Comparison of ENCODE assay signal across 20 cellular contexts in the genomic region with DNA sequence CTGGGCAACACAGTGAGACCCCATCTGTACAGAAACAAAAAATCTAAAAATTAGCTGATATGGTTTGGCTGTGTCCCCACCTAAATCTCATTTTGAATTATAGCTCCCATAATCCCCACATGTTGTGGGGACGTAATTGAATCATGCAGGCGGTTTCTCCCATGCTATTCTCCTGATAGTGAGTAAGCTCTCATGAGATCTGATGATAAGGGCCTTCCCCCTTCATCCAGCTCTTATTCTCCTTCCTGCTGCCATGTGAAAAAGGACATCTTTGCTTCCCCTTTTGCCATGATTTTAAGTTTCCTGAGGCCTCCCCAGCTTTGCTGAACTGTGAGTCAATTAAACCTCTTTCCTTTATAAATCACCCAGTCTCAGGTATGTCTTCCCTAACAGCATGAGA.
"Had no signal": no experiment of that assay in that cellular context is flagged by ENCODE, and none has a peak within 500 bp of the region (broad histone marks: within the 10 kb centered on the region; RNA-seq: fewer than 3 reads in every experiment).

No MANE protein-coding gene starts in this region.

- H3K9me3 ChIP-seq: stomach, vagina had no signal

- ATAC-seq: left cardiac atrium, sciatic nerve had no signal

- H3K27ac Mint-ChIP-seq: activated CD4-positive, alpha-beta memory T cell treated with anti-CD3 and anti-CD28 coated beads, Interleukin-2, amount 10 ng/mL, durations not matched to agents 7 days and 5 days; activated naive CD4-positive, alpha-beta T cell treated with anti-CD3 and anti-CD28 coated beads, Interleukin-2, amount 10 ng/mL, durations not matched to agents 7 days and 5 days; activated T-cell treated with anti-CD3 and anti-CD28 coated beads, Interleukin-2, amount 50 U/mL, for 24 hours; nephron had no signal

- H3K4me3 Mint-ChIP-seq: activated CD4-positive, alpha-beta memory T cell treated with anti-CD3 and anti-CD28 coated beads, Interleukin-2, amount 10 ng/mL, durations not matched to agents 7 days and 5 days; activated naive CD4-positive, alpha-beta T cell treated with anti-CD3 and anti-CD28 coated beads, Interleukin-2, amount 10 ng/mL, durations not matched to agents 7 days and 5 days; activated T-cell treated with anti-CD3 and anti-CD28 coated beads, Interleukin-2, amount 50 U/mL, for 24 hours; nephron had no signal

- H3K4me3 ChIP-seq: cardiac muscle cell, hepatocyte, smooth muscle cell, stomach, vagina had no signal

- H3K36me3 ChIP-seq: cardiac muscle cell, vagina had no signal

- H3K27me3 ChIP-seq: cardiac muscle cell, hepatocyte, stomach, vagina had no signal

- DNase-seq: activated CD4-positive, alpha-beta memory T cell treated with anti-CD3 and anti-CD28 coated beads, Interleukin-2, amount 10 ng/mL, durations not matched to agents 7 days and 5 days; activated CD4-positive, alpha-beta T cell treated with anti-CD3 and anti-CD28 coated beads for 48 hours; activated CD4-positive, CD25-positive, alpha-beta regulatory T cell; activated effector memory CD4-positive, alpha-beta T cell treated with Interleukin-2 at 50 U/mL for 16 hours; activated naive CD4-positive, alpha-beta T cell treated with anti-CD3 and anti-CD28 coated beads, Interleukin-2, amount 10 ng/mL, durations not matched to agents 7 days and 5 days; activated T-cell treated with anti-CD3 and anti-CD28 coated beads, Interleukin-2, amount 50 U/mL, for 24 hours; amygdala; foreskin fibroblast; left cardiac atrium; mesenchymal stem cell; stimulated activated CD4-positive, alpha-beta T cell treated with anti-CD3 and anti-CD28 coated beads, Interleukin-4, amount 100 ng/mL, for 1 hour; stomach; T1000; trophoblast cell had no signal

- H3K27me3 Mint-ChIP-seq: activated CD4-positive, alpha-beta memory T cell treated with anti-CD3 and anti-CD28 coated beads, Interleukin-2, amount 10 ng/mL, durations not matched to agents 7 days and 5 days; activated naive CD4-positive, alpha-beta T cell treated with anti-CD3 and anti-CD28 coated beads, Interleukin-2, amount 10 ng/mL, durations not matched to agents 7 days and 5 days; activated T-cell treated with anti-CD3 and anti-CD28 coated beads, Interleukin-2, amount 50 U/mL, for 24 hours had no signal

- H3K9me3 Mint-ChIP-seq: nephron had no signal
